32 cellular contexts compared by ENCODE assay signal in genomic region chr18:21131698-21132230, GRCh38.
"Had no signal": no experiment of that assay in that cellular context is flagged by ENCODE, and none has a peak within 500 bp of the region (broad histone marks: within the 10 kb centered on the region; RNA-seq: fewer than 3 reads in every experiment).

No MANE protein-coding gene starts in this region.

- H3K36me3 ChIP-seq: cardiac muscle cell, WERI-Rb-1 had no signal

- H2AFZ ChIP-seq: PC-9 had no signal

- H3K4me2 ChIP-seq: PC-9 had no signal

- H3K4me3 ChIP-seq: cardiac muscle cell, PC-9 had no signal

- ATAC-seq: activated CD8-positive, alpha-beta memory T cell treated with anti-CD3 and anti-CD28 coated beads, Interleukin-2, amount 10 ng/mL, durations not matched to agents 7 days and 5 days; Right ventricle myocardium inferior had no signal

- H3K27me3 ChIP-seq: cardiac muscle cell had no signal

- H3K27ac ChIP-seq: cardiac muscle cell, PC-9, RWPE1, WERI-Rb-1 had no signal

- DNase-seq: activated CD4-positive, alpha-beta memory T cell treated with anti-CD3 and anti-CD28 coated beads, Interleukin-2, amount 10 ng/mL, durations not matched to agents 7 days and 5 days; activated CD4-positive, alpha-beta T cell treated with anti-CD3 and anti-CD28 coated beads for 1 hour; activated CD4-positive, alpha-beta T cell treated with anti-CD3 and anti-CD28 coated beads for 48 hours; activated CD4-positive, CD25-positive, alpha-beta regulatory T cell; activated CD8-positive, alpha-beta memory T cell treated with anti-CD3 and anti-CD28 coated beads for 24 hours; activated CD8-positive, alpha-beta memory T cell treated with anti-CD3 and anti-CD28 coated beads, Interleukin-2, amount 10 ng/mL, durations not matched to agents 7 days and 5 days; activated CD8-positive, alpha-beta memory T cell treated with anti-CD3 and anti-CD28 coated beads, Interleukin-2, amount 50 U/mL, for 48 hours; activated effector memory CD4-positive, alpha-beta T cell treated with Interleukin-2 at 50 U/mL for 16 hours; activated naive CD4-positive, alpha-beta T cell treated with anti-CD3 and anti-CD28 coated beads, Interleukin-2, amount 50 U/mL, for 16 hours; activated naive CD8-positive, alpha-beta T cell treated with anti-CD3 and anti-CD28 coated beads for 36 hours; activated T-cell treated with anti-CD3 and anti-CD28 coated beads, Interleukin-2, amount 50 U/mL, for 48 hours; amniotic stem cell; aorta; Karpas-422; KBM-7; NCI-H1105; NCI-H1417 treated with DMSO at 0.1 percent for 48 hours; NCI-H1694; NCI-H1930; NCI-H2081 treated with DMSO at 0.1 percent for 48 hours; NCI-H510A; NCI-H526; NCI-H748 treated with DMSO at 0.1 percent for 48 hours; NK-92 treated with Interleukin-12 subunit alpha and Interleukin-12 subunit beta, amount 100 ng/mL, for 24 hours; PC-9; SIG-M5; T1000; WERI-Rb-1 had no signal

- FAIRE-seq: RCC 7860 had no signal
